Comparison of ENCODE assay signal across 1 cellular context in the genomic region with DNA sequence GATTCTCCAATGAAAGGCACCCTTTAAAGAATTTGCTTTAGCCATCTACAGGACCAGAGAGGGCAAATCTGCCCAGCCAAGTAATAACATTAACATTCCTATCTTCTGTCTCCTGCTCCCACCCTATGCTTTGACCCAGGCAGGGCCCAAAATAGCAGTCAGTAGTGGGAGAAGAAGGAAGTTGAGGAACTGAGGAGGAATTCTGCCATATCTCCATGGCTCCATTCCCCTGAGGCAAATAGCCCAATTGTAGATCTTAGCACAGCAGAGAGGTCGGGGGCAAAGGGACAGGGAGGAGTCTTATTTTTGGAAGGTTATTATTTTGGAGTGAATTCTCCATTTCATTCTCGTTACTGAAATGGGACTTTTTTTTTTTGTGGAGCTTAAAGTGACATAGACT.
TF ChIP-seq lines count a peak whose summit lies in the region.

No MANE protein-coding gene starts in this region.

TF ChIP-seq in HepG2, 621 proteins besides CTCF, POLR2A, EP300 and RAD21:
- TF ChIP-seq, protein P1, sequence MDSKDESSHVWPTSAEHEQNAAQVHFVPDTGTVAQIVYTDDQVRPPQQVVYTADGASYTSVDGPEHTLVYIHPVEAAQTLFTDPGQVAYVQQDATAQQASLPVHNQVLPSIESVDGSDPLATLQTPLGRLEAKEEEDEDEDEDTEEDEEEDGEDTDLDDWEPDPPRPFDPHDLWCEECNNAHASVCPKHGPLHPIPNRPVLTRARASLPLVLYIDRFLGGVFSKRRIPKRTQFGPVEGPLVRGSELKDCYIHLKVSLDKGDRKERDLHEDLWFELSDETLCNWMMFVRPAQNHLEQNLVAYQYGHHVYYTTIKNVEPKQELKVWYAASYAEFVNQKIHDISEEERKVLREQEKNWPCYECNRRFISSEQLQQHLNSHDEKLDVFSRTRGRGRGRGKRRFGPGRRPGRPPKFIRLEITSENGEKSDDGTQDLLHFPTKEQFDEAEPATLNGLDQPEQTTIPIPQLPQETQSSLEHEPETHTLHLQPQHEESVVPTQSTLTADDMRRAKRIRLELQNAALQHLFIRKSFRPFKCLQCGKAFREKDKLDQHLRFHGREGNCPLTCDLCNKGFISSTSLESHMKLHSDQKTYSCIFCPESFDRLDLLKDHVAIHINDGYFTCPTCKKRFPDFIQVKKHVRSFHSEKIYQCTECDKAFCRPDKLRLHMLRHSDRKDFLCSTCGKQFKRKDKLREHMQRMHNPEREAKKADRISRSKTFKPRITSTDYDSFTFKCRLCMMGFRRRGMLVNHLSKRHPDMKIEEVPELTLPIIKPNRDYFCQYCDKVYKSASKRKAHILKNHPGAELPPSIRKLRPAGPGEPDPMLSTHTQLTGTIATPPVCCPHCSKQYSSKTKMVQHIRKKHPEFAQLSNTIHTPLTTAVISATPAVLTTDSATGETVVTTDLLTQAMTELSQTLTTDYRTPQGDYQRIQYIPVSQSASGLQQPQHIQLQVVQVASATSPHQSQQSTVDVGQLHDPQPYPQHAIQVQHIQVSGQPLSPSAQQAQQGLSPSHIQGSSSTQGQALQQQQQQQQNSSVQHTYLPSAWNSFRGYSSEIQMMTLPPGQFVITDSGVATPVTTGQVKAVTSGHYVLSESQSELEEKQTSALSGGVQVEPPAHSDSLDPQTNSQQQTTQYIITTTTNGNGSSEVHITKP (CRISPR knock-in tag; IDR thresholded peaks at IDR 0.05; ENCODE audit: low read depth) = no peak
- TF ChIP-seq ZNF331 (CRISPR knock-in tag; IDR thresholded peaks at IDR 0.05) (no peak), ZNF274 (CRISPR knock-in tag; IDR thresholded peaks at IDR 0.05) (no peak), PHF20 (CRISPR knock-in tag; IDR thresholded peaks at IDR 0.05) (no peak), ZNF577 (CRISPR knock-in tag; IDR thresholded peaks at IDR 0.05; ENCODE audit: borderline replicate concordance, low read depth) (no peak), NFRKB (IDR thresholded peaks at IDR 0.05) (no peak), FLYWCH1 (CRISPR knock-in tag; IDR thresholded peaks at IDR 0.05) (no peak), EZH2 (conservative IDR thresholded peaks at IDR 0.05; ENCODE audit: low read depth, low read length) (no peak), TAF15 (IDR thresholded peaks at IDR 0.05; ENCODE audit: low read depth, low read length, poor library complexity, severe bottlenecking) (no peak), KDM5A (IDR thresholded peaks at IDR 0.05; ENCODE audit: borderline replicate concordance, low read length) (no peak), HNRNPH1 (optimal IDR thresholded peaks at IDR 0.05; ENCODE audit: low read depth, low read length) (no peak)
- TF ChIP-seq, protein P2, sequence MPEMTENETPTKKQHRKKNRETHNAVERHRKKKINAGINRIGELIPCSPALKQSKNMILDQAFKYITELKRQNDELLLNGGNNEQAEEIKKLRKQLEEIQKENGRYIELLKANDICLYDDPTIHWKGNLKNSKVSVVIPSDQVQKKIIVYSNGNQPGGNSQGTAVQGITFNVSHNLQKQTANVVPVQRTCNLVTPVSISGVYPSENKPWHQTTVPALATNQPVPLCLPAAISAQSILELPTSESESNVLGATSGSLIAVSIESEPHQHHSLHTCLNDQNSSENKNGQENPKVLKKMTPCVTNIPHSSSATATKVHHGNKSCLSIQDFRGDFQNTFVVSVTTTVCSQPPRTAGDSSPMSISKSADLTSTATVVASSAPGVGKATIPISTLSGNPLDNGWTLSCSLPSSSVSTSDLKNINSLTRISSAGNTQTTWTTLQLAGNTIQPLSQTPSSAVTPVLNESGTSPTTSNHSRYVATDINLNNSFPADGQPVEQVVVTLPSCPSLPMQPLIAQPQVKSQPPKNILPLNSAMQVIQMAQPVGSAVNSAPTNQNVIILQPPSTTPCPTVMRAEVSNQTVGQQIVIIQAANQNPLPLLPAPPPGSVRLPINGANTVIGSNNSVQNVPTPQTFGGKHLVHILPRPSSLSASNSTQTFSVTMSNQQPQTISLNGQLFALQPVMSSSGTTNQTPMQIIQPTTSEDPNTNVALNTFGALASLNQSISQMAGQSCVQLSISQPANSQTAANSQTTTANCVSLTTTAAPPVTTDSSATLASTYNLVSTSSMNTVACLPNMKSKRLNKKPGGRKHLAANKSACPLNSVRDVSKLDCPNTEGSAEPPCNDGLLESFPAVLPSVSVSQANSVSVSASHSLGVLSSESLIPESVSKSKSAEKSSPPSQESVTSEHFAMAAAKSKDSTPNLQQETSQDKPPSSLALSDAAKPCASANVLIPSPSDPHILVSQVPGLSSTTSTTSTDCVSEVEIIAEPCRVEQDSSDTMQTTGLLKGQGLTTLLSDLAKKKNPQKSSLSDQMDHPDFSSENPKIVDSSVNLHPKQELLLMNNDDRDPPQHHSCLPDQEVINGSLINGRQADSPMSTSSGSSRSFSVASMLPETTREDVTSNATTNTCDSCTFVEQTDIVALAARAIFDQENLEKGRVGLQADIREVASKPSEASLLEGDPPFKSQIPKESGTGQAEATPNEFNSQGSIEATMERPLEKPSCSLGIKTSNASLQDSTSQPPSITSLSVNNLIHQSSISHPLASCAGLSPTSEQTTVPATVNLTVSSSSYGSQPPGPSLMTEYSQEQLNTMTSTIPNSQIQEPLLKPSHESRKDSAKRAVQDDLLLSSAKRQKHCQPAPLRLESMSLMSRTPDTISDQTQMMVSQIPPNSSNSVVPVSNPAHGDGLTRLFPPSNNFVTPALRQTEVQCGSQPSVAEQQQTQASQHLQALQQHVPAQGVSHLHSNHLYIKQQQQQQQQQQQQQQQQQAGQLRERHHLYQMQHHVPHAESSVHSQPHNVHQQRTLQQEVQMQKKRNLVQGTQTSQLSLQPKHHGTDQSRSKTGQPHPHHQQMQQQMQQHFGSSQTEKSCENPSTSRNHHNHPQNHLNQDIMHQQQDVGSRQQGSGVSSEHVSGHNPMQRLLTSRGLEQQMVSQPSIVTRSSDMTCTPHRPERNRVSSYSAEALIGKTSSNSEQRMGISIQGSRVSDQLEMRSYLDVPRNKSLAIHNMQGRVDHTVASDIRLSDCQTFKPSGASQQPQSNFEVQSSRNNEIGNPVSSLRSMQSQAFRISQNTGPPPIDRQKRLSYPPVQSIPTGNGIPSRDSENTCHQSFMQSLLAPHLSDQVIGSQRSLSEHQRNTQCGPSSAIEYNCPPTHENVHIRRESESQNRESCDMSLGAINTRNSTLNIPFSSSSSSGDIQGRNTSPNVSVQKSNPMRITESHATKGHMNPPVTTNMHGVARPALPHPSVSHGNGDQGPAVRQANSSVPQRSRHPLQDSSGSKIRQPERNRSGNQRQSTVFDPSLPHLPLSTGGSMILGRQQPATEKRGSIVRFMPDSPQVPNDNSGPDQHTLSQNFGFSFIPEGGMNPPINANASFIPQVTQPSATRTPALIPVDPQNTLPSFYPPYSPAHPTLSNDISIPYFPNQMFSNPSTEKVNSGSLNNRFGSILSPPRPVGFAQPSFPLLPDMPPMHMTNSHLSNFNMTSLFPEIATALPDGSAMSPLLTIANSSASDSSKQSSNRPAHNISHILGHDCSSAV (CRISPR knock-in tag; IDR thresholded peaks at IDR 0.05; ENCODE audit: borderline replicate concordance) = no peak
- TF ChIP-seq, protein P3, sequence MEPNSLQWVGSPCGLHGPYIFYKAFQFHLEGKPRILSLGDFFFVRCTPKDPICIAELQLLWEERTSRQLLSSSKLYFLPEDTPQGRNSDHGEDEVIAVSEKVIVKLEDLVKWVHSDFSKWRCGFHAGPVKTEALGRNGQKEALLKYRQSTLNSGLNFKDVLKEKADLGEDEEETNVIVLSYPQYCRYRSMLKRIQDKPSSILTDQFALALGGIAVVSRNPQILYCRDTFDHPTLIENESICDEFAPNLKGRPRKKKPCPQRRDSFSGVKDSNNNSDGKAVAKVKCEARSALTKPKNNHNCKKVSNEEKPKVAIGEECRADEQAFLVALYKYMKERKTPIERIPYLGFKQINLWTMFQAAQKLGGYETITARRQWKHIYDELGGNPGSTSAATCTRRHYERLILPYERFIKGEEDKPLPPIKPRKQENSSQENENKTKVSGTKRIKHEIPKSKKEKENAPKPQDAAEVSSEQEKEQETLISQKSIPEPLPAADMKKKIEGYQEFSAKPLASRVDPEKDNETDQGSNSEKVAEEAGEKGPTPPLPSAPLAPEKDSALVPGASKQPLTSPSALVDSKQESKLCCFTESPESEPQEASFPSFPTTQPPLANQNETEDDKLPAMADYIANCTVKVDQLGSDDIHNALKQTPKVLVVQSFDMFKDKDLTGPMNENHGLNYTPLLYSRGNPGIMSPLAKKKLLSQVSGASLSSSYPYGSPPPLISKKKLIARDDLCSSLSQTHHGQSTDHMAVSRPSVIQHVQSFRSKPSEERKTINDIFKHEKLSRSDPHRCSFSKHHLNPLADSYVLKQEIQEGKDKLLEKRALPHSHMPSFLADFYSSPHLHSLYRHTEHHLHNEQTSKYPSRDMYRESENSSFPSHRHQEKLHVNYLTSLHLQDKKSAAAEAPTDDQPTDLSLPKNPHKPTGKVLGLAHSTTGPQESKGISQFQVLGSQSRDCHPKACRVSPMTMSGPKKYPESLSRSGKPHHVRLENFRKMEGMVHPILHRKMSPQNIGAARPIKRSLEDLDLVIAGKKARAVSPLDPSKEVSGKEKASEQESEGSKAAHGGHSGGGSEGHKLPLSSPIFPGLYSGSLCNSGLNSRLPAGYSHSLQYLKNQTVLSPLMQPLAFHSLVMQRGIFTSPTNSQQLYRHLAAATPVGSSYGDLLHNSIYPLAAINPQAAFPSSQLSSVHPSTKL (CRISPR knock-in tag; IDR thresholded peaks at IDR 0.05) = no peak
